ENCODE assay signal across 1 cellular context in genomic region chr11:74018331-74019005, GRCh38.
TF ChIP-seq lines count a peak whose summit lies in the region.

No MANE protein-coding gene starts in this region.

TF ChIP-seq in HepG2, 621 proteins besides CTCF, POLR2A, EP300 and RAD21 (continued from another document and continues in another):
- TF ChIP-seq, protein P1, sequence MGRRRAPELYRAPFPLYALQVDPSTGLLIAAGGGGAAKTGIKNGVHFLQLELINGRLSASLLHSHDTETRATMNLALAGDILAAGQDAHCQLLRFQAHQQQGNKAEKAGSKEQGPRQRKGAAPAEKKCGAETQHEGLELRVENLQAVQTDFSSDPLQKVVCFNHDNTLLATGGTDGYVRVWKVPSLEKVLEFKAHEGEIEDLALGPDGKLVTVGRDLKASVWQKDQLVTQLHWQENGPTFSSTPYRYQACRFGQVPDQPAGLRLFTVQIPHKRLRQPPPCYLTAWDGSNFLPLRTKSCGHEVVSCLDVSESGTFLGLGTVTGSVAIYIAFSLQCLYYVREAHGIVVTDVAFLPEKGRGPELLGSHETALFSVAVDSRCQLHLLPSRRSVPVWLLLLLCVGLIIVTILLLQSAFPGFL (CRISPR knock-in tag; IDR thresholded peaks at IDR 0.05), result no peak
- no peak for TF ChIP-seq RFX3 (CRISPR knock-in tag; IDR thresholded peaks at IDR 0.05)
- no peak for TF ChIP-seq SCMH1 (CRISPR knock-in tag; IDR thresholded peaks at IDR 0.05; ENCODE audit: borderline replicate concordance)
- no peak for TF ChIP-seq ZSCAN5A (CRISPR knock-in tag; IDR thresholded peaks at IDR 0.05; ENCODE audit: borderline replicate concordance)
- no peak for TF ChIP-seq ZNF674 (CRISPR knock-in tag; IDR thresholded peaks at IDR 0.05; ENCODE audit: low read depth)
- TF ChIP-seq ZFP90 (CRISPR knock-in tag; IDR thresholded peaks at IDR 0.05; ENCODE audit: borderline replicate concordance), result peak; percentile 69; the same call in 1 of the 2 replicates
- no peak for TF ChIP-seq MATR3 (CRISPR knock-in tag; IDR thresholded peaks at IDR 0.05)
- TF ChIP-seq RAD51 (IDR thresholded peaks at IDR 0.05; ENCODE audit: borderline replicate concordance), result no peak
- TF ChIP-seq CBX5 (CRISPR knock-in tag; IDR thresholded peaks at IDR 0.05; ENCODE audit: borderline replicate concordance), result no peak
- no peak for TF ChIP-seq MTA1 (CRISPR knock-in tag; IDR thresholded peaks at IDR 0.05; ENCODE audit: borderline replicate concordance)
- TF ChIP-seq HDAC6 (IDR thresholded peaks at IDR 0.05; ENCODE audit: low read depth, low read length), result no peak
- TF ChIP-seq, protein P2, sequence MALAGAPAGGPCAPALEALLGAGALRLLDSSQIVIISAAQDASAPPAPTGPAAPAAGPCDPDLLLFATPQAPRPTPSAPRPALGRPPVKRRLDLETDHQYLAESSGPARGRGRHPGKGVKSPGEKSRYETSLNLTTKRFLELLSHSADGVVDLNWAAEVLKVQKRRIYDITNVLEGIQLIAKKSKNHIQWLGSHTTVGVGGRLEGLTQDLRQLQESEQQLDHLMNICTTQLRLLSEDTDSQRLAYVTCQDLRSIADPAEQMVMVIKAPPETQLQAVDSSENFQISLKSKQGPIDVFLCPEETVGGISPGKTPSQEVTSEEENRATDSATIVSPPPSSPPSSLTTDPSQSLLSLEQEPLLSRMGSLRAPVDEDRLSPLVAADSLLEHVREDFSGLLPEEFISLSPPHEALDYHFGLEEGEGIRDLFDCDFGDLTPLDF (CRISPR knock-in tag; IDR thresholded peaks at IDR 0.05), result no peak
- TF ChIP-seq ZNF24 (IDR thresholded peaks at IDR 0.05), result no peak
- TF ChIP-seq FOXM1 (CRISPR knock-in tag; IDR thresholded peaks at IDR 0.05), result no peak
- no peak for TF ChIP-seq SRY (CRISPR knock-in tag; IDR thresholded peaks at IDR 0.05)
- no peak for TF ChIP-seq ZNF879 (CRISPR knock-in tag; IDR thresholded peaks at IDR 0.05)
- no peak for TF ChIP-seq CREB1 (IDR thresholded peaks at IDR 0.05)
- no peak for TF ChIP-seq CREB1 (CRISPR knock-in tag; IDR thresholded peaks at IDR 0.05)
- no peak for TF ChIP-seq ZNF543 (CRISPR knock-in tag; IDR thresholded peaks at IDR 0.05)
- TF ChIP-seq NFYC (CRISPR knock-in tag; IDR thresholded peaks at IDR 0.05), result no peak
- TF ChIP-seq IRX3 (CRISPR knock-in tag; IDR thresholded peaks at IDR 0.05; ENCODE audit: borderline replicate concordance, low read depth), result no peak
- TF ChIP-seq ZNF652 (CRISPR knock-in tag; IDR thresholded peaks at IDR 0.05; ENCODE audit: borderline replicate concordance, low read depth), result no peak
- TF ChIP-seq ZNF841 (CRISPR knock-in tag; IDR thresholded peaks at IDR 0.05; ENCODE audit: borderline replicate concordance), result no peak
- no peak for TF ChIP-seq CBFB (CRISPR knock-in tag; IDR thresholded peaks at IDR 0.05)
- peak; percentile 64 for TF ChIP-seq XRCC5 (optimal IDR thresholded peaks at IDR 0.05; ENCODE audit: low read length)
- no peak for TF ChIP-seq HOXA7 (CRISPR knock-in tag; IDR thresholded peaks at IDR 0.05)
- no peak for TF ChIP-seq ZNF891 (CRISPR knock-in tag; IDR thresholded peaks at IDR 0.05)
- no peak for TF ChIP-seq ZNF619 (CRISPR knock-in tag; IDR thresholded peaks at IDR 0.05)
- no peak for TF ChIP-seq ZFYVE20 (CRISPR knock-in tag; IDR thresholded peaks at IDR 0.05; ENCODE audit: borderline replicate concordance, low read depth)
- TF ChIP-seq ZFAT (CRISPR knock-in tag; conservative IDR thresholded peaks at IDR 0.05), result no peak
- TF ChIP-seq, protein P3, sequence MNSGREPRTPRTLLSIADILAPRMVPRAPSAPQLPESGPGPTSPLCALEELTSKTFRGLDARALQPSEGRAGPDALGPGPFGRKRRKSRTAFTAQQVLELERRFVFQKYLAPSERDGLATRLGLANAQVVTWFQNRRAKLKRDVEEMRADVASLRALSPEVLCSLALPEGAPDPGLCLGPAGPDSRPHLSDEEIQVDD (CRISPR knock-in tag; IDR thresholded peaks at IDR 0.05; ENCODE audit: borderline replicate concordance), result no peak
- no peak for TF ChIP-seq CENPX (CRISPR knock-in tag; IDR thresholded peaks at IDR 0.05)
- no peak for TF ChIP-seq HCFC1 (IDR thresholded peaks at IDR 0.05; ENCODE audit: low read depth, low read length)
- no peak for TF ChIP-seq THAP9 (CRISPR knock-in tag; IDR thresholded peaks at IDR 0.05; ENCODE audit: borderline replicate concordance)
- TF ChIP-seq, protein P4, sequence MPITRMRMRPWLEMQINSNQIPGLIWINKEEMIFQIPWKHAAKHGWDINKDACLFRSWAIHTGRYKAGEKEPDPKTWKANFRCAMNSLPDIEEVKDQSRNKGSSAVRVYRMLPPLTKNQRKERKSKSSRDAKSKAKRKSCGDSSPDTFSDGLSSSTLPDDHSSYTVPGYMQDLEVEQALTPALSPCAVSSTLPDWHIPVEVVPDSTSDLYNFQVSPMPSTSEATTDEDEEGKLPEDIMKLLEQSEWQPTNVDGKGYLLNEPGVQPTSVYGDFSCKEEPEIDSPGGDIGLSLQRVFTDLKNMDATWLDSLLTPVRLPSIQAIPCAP (CRISPR knock-in tag; IDR thresholded peaks at IDR 0.05; ENCODE audit: low read depth), result no peak
- TF ChIP-seq ZNF3 (CRISPR knock-in tag; IDR thresholded peaks at IDR 0.05), result no peak
- no peak for TF ChIP-seq SNAPC4 (CRISPR knock-in tag; IDR thresholded peaks at IDR 0.05)
- TF ChIP-seq MEIS1 (CRISPR knock-in tag; IDR thresholded peaks at IDR 0.05; ENCODE audit: borderline replicate concordance), result peak; percentile 44; the same call in 1 of the 2 replicates
- TF ChIP-seq ETV5 (CRISPR knock-in tag; IDR thresholded peaks at IDR 0.05; ENCODE audit: borderline replicate concordance), result no peak
- TF ChIP-seq ZBTB14 (CRISPR knock-in tag; IDR thresholded peaks at IDR 0.05), result no peak
- no peak for TF ChIP-seq ZNF383 (CRISPR knock-in tag; IDR thresholded peaks at IDR 0.05; ENCODE audit: borderline replicate concordance)
- no peak for TF ChIP-seq HES4 (CRISPR knock-in tag; IDR thresholded peaks at IDR 0.05; ENCODE audit: borderline replicate concordance)
- no peak for TF ChIP-seq KLF16 (CRISPR knock-in tag; IDR thresholded peaks at IDR 0.05)
- TF ChIP-seq NRL (CRISPR knock-in tag; IDR thresholded peaks at IDR 0.05; ENCODE audit: borderline replicate concordance), result no peak
- TF ChIP-seq AHDC1 (CRISPR knock-in tag; IDR thresholded peaks at IDR 0.05; ENCODE audit: borderline replicate concordance), result peak; percentile 87; the same call in 1 of the 2 replicates
- TF ChIP-seq MAZ (IDR thresholded peaks at IDR 0.05; ENCODE audit: borderline replicate concordance, low read depth, low read length), result no peak
- 0 out of 2 replicates have a peak, but pooled peaks have one; percentile 39 for TF ChIP-seq MAZ (CRISPR knock-in tag; IDR thresholded peaks at IDR 0.05; ENCODE audit: low read depth)
